In the genomic region with DNA sequence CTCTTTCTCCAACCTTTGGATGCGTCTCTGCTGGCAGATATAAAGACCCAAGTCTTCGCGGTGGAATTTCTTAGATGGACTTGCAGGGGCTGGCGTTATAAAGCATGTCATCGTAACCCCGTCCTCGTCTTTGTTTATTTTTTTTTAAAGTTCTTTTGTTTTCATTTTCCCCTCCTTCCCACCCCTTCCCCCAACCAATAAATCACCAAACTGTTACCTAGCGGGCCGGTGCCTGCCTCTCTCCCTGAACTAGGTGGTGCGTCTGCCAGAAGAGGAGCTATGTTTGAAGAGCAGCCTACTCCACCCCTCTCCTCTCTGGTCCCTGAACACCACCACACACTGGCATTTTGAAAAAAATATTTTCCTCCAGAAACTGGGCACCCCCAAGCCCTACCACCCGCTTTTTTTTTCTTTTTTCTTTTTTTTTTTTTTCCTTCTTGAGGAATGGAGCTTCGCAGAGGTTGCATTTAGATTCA, we compare ENCODE assay signal across 8 cellular contexts. TPM values are rescaled to one million over a fixed set of nuclear protein-coding genes. Genes with fewer than 3 reads are reported as not detected.
DNase-seq lines count a peak whose midpoint lies in the region; ATAC-seq and TF ChIP-seq lines count a peak whose summit lies in the region.
"Had no signal": no experiment of that assay in that cellular context is flagged by ENCODE, and none has a peak within 500 bp of the region (broad histone marks: within the 10 kb centered on the region; RNA-seq: fewer than 3 reads in every experiment).

A gene (plus strand): TSS at position 434 of the 476 bp plus-strand sequence. CDS start 228 bp downstream, outside the sequence.

- H3K27ac Mint-ChIP-seq in activated CD4-positive, alpha-beta memory T cell treated with anti-CD3 and anti-CD28 coated beads, Interleukin-2, amount 10 ng/mL, durations not matched to agents 7 days and 5 days = no peak within 1 kb of the TSS

- DNase-seq in activated CD4-positive, alpha-beta memory T cell treated with anti-CD3 and anti-CD28 coated beads, Interleukin-2, amount 10 ng/mL, durations not matched to agents 7 days and 5 days = no peak
- DNase-seq in iPS DF 6.9 (ENCODE audit: low read depth, low spot score) (no peak), smooth muscle cell (lab: John Stamatoyannopoulos, UW; ENCODE audit: unreplicated experiment) (no peak), NCI-H2171 (lab: John Stamatoyannopoulos, UW) (no peak), OCI-M1 (lab: John Stamatoyannopoulos, UW) (no peak)
- DNase-seq: activated naive CD4-positive, alpha-beta T cell had no signal

- no peak for TF ChIP-seq CTCF in smooth muscle cell (IDR thresholded peaks at IDR 0.05; ENCODE audit: borderline replicate concordance, insufficient read depth, poor library complexity, severe bottlenecking)

- H3K79me2 ChIP-seq in smooth muscle cell (ENCODE audit: low read depth) = no peaks in the 10 kb centered on the region

- peaks cover 77% of the 10 kb centered on the region for H3K27me3 ChIP-seq in HUES48 (ENCODE audit: control insufficient read depth, insufficient read depth, low read length)
- peaks cover 36% of the 10 kb centered on the region for H3K27me3 ChIP-seq in iPS DF 6.9 (ENCODE audit: control insufficient read depth, insufficient read depth, low read length)
- peaks cover 90% of the 10 kb centered on the region for H3K27me3 ChIP-seq in smooth muscle cell (ENCODE audit: low read depth)

- peak within 1 kb of the TSS; percentile 43 for H3K4me3 Mint-ChIP-seq in activated CD4-positive, alpha-beta memory T cell treated with anti-CD3 and anti-CD28 coated beads, Interleukin-2, amount 10 ng/mL, durations not matched to agents 7 days and 5 days

- peaks cover 18% of the 10 kb centered on the region; the same call in 1 of the 2 replicates for H3K4me1 ChIP-seq in HUES48 (ENCODE audit: control insufficient read depth, insufficient read depth, low read length)
- H3K4me1 ChIP-seq in iPS DF 6.9 (ENCODE audit: control insufficient read depth, insufficient read depth, low read length) = peaks cover 6% of the 10 kb centered on the region; the same call in 1 of the 2 replicates
- H3K4me1 ChIP-seq in smooth muscle cell (ENCODE audit: low read depth) = no peaks in the 10 kb centered on the region

- H3K9me3 ChIP-seq in HUES48 (ENCODE audit: control insufficient read depth, insufficient read depth, low read length) (no peaks in the 10 kb centered on the region), iPS DF 6.9 (ENCODE audit: control insufficient read depth, insufficient read depth, low read length) (no peaks in the 10 kb centered on the region), smooth muscle cell (replicated peaks; ENCODE audit: low read depth) (no peaks in the 10 kb centered on the region)

- POLR2A ChIA-PET in activated CD4-positive, alpha-beta memory T cell treated with anti-CD3 and anti-CD28 coated beads, Interleukin-2, amount 10 ng/mL, durations not matched to agents 7 days and 5 days (lab: Charles Lee) = no interaction called here

- no peak for ATAC-seq in GM19328 (IDR thresholded peaks at IDR 0.05; ENCODE audit: unreplicated experiment)

- H3K4me3 ChIP-seq in HUES48 (ENCODE audit: low read depth, low read length) = peak within 1 kb of the TSS; percentile 66
- H3K4me3 ChIP-seq in iPS DF 6.9 (ENCODE audit: low read length) = peak within 1 kb of the TSS; percentile 42; the same call in 1 of the 2 replicates
- H3K4me3 ChIP-seq in smooth muscle cell = peak within 1 kb of the TSS; percentile 54

- H3K9ac ChIP-seq in HUES48 (ENCODE audit: low read depth, low read length) = no peak within 1 kb of the TSS
- no peak within 1 kb of the TSS for H3K9ac ChIP-seq in smooth muscle cell (ENCODE audit: low read depth)

- CTCF ChIA-PET in activated CD4-positive, alpha-beta memory T cell treated with anti-CD3 and anti-CD28 coated beads, Interleukin-2, amount 10 ng/mL, durations not matched to agents 7 days and 5 days (lab: Charles Lee) = interaction anchor here (0.6 to 2.2 kb wide), 2 partner anchors 264 to 571 kb away, joined by 4 to 6 read pairs; no protein-coding TSS in a partner anchor

- no peaks in the 10 kb centered on the region for H4K20me1 ChIP-seq in smooth muscle cell (ENCODE audit: low read depth)

- no peak within 1 kb of the TSS for H3K27ac ChIP-seq in HUES48 (ENCODE audit: low read depth, low read length)
- no peak within 1 kb of the TSS for H3K27ac ChIP-seq in iPS DF 6.9 (ENCODE audit: low read length)
- H3K27ac ChIP-seq in smooth muscle cell (ENCODE audit: low read depth) = no peak within 1 kb of the TSS

- peaks cover 77% of the 10 kb centered on the region for H3K27me3 Mint-ChIP-seq in activated CD4-positive, alpha-beta memory T cell treated with anti-CD3 and anti-CD28 coated beads, Interleukin-2, amount 10 ng/mL, durations not matched to agents 7 days and 5 days

- H3K4me1 Mint-ChIP-seq in activated CD4-positive, alpha-beta memory T cell treated with anti-CD3 and anti-CD28 coated beads, Interleukin-2, amount 10 ng/mL, durations not matched to agents 7 days and 5 days = peaks cover 10% of the 10 kb centered on the region

- no CpG with 5 or more reads among the region's 12 CpGs for WGBS in iPS DF 6.9 (ENCODE audit: insufficient coverage, insufficient read length)
- WGBS in smooth muscle cell (ENCODE audit: low lambda C conversion rate) = 6% methylated on average over 12 of the region's 12 CpGs

- H3K36me3 ChIP-seq in HUES48 (ENCODE audit: control insufficient read depth, insufficient read depth, low read length) (no peaks in the 10 kb centered on the region), iPS DF 6.9 (ENCODE audit: control insufficient read depth, insufficient read depth, low read length) (no peaks in the 10 kb centered on the region), smooth muscle cell (ENCODE audit: low read depth) (no peaks in the 10 kb centered on the region)

- no peaks in the 10 kb centered on the region for H3K36me3 Mint-ChIP-seq in activated CD4-positive, alpha-beta memory T cell treated with anti-CD3 and anti-CD28 coated beads, Interleukin-2, amount 10 ng/mL, durations not matched to agents 7 days and 5 days (ENCODE audit: low read depth)

- peak within 1 kb of the TSS; percentile 62 for H2AFZ ChIP-seq in smooth muscle cell (ENCODE audit: low read depth)

- H3K9me3 Mint-ChIP-seq in activated CD4-positive, alpha-beta memory T cell treated with anti-CD3 and anti-CD28 coated beads, Interleukin-2, amount 10 ng/mL, durations not matched to agents 7 days and 5 days = no peaks in the 10 kb centered on the region

- H3K4me2 ChIP-seq in smooth muscle cell = peak within 1 kb of the TSS; percentile 84

- no peaks in the 10 kb centered on the region for H3F3A ChIP-seq in smooth muscle cell (ENCODE audit: low read depth)

RNA-seq across cellular contexts. Expression of the gene that starts here (rescaled TPM):
- total RNA-seq in activated CD4-positive, alpha-beta memory T cell treated with anti-CD3 and anti-CD28 coated beads, Interleukin-2, amount 10 ng/mL, durations not matched to agents 7 days and 5 days = not detected
- under 0.01 TPM in 1 of 2 replicates, not detected in the other for total RNA-seq in smooth muscle cell
- polyA plus RNA-seq in smooth muscle cell = not detected in 2 replicates
